In genomic region chr14:90428676-90429075, GRCh38 we compare ENCODE assay signal across 17 cellular contexts.
"Had no signal": no experiment of that assay in that cellular context is flagged by ENCODE, and none has a peak within 500 bp of the region (broad histone marks: within the 10 kb centered on the region; RNA-seq: fewer than 3 reads in every experiment).

No MANE protein-coding gene starts in this region.

- H3K36me3 Mint-ChIP-seq: activated naive CD4-positive, alpha-beta T cell treated with anti-CD3 and anti-CD28 coated beads, Interleukin-2, amount 10 ng/mL, durations not matched to agents 7 days and 5 days; type B pancreatic cell had no signal

- H3K27me3 Mint-ChIP-seq: activated CD4-positive, alpha-beta T cell treated with anti-CD3 and anti-CD28 coated beads, Interleukin-2, amount 10 ng/mL, durations not matched to agents 24 days and 14 days; activated T-cell treated with anti-CD3 and anti-CD28 coated beads, Interleukin-2, amount 50 U/mL, for 24 hours; stimulated activated naive CD8-positive, alpha-beta T cell treated with anti-CD3 and anti-CD28 coated beads, Interleukin-15, amount 100 ng/mL, for 72 hours; type B pancreatic cell had no signal

- H3K4me1 ChIP-seq: colonic mucosa, prostate gland had no signal

- H3K4me3 ChIP-seq: colonic mucosa, left lung, prostate gland, right atrium auricular region had no signal

- H3K27ac Mint-ChIP-seq: activated CD4-positive, alpha-beta T cell treated with anti-CD3 and anti-CD28 coated beads, Interleukin-2, amount 10 ng/mL, durations not matched to agents 24 days and 14 days; activated CD8-positive, alpha-beta T cell treated with anti-CD3 and anti-CD28 coated beads, Interleukin-2, amount 10 ng/mL, durations not matched to agents 7 days and 5 days; activated naive CD4-positive, alpha-beta T cell treated with anti-CD3 and anti-CD28 coated beads, Interleukin-2, amount 10 ng/mL, durations not matched to agents 7 days and 5 days; activated T-cell treated with anti-CD3 and anti-CD28 coated beads, Interleukin-2, amount 50 U/mL, for 24 hours; activated T-helper 2 cell treated with anti-CD3 and anti-CD28 coated beads, Interferon-gamma antibody, Interleukin-2, Interleukin-4, amounts not matched to agents 10 μg/mL and 5 μg/mL and 100 μg/mL, durations not matched to agents 14 hours and 24 hours and 36 hours; stimulated activated naive CD8-positive, alpha-beta T cell treated with anti-CD3 and anti-CD28 coated beads, Interleukin-15, amount 100 ng/mL, for 72 hours; type B pancreatic cell had no signal

- DNase-seq: activated CD4-positive, alpha-beta T cell treated with anti-CD3 and anti-CD28 coated beads, Interleukin-2, amount 10 ng/mL, durations not matched to agents 24 days and 14 days; activated CD4-positive, CD25-positive, alpha-beta regulatory T cell; activated CD8-positive, alpha-beta T cell treated with anti-CD3 and anti-CD28 coated beads, Interleukin-2, amount 10 ng/mL, durations not matched to agents 7 days and 5 days; activated naive CD4-positive, alpha-beta T cell treated with anti-CD3 and anti-CD28 coated beads, Interleukin-2, amount 10 ng/mL, durations not matched to agents 7 days and 5 days; activated T-cell treated with anti-CD3 and anti-CD28 coated beads, Interleukin-2, amount 50 U/mL, for 24 hours; brain microvascular endothelial cell; colonic mucosa; erythroblast; mammary epithelial cell; stimulated activated naive CD8-positive, alpha-beta T cell treated with anti-CD3 and anti-CD28 coated beads, Interleukin-15, amount 100 ng/mL, for 72 hours had no signal

- ATAC-seq: activated CD8-positive, alpha-beta T cell treated with anti-CD3 and anti-CD28 coated beads, Interleukin-2, amount 10 ng/mL, durations not matched to agents 7 days and 5 days; left lung; stimulated activated naive CD8-positive, alpha-beta T cell treated with anti-CD3 and anti-CD28 coated beads, Interleukin-15, amount 100 ng/mL, for 72 hours had no signal

- H3K4me1 Mint-ChIP-seq: activated CD4-positive, alpha-beta T cell treated with anti-CD3 and anti-CD28 coated beads, Interleukin-2, amount 10 ng/mL, durations not matched to agents 24 days and 14 days; activated naive CD4-positive, alpha-beta T cell treated with anti-CD3 and anti-CD28 coated beads, Interleukin-2, amount 10 ng/mL, durations not matched to agents 7 days and 5 days; stimulated activated naive CD8-positive, alpha-beta T cell treated with anti-CD3 and anti-CD28 coated beads, Interleukin-15, amount 100 ng/mL, for 72 hours had no signal

- H3K4me3 Mint-ChIP-seq: activated CD4-positive, alpha-beta T cell treated with anti-CD3 and anti-CD28 coated beads, Interleukin-2, amount 10 ng/mL, durations not matched to agents 24 days and 14 days; activated CD8-positive, alpha-beta T cell treated with anti-CD3 and anti-CD28 coated beads, Interleukin-2, amount 10 ng/mL, durations not matched to agents 7 days and 5 days; activated naive CD4-positive, alpha-beta T cell treated with anti-CD3 and anti-CD28 coated beads, Interleukin-2, amount 10 ng/mL, durations not matched to agents 7 days and 5 days; activated T-cell treated with anti-CD3 and anti-CD28 coated beads, Interleukin-2, amount 50 U/mL, for 24 hours; central memory CD8-positive, alpha-beta T cell; neural crest cell; stimulated activated naive CD8-positive, alpha-beta T cell treated with anti-CD3 and anti-CD28 coated beads, Interleukin-15, amount 100 ng/mL, for 72 hours; type B pancreatic cell had no signal

- H3K36me3 ChIP-seq: brain microvascular endothelial cell, colonic mucosa, left lung, prostate gland, right atrium auricular region had no signal

- H3K9me3 Mint-ChIP-seq: activated CD4-positive, alpha-beta T cell treated with anti-CD3 and anti-CD28 coated beads, Interleukin-2, amount 10 ng/mL, durations not matched to agents 24 days and 14 days; activated naive CD4-positive, alpha-beta T cell treated with anti-CD3 and anti-CD28 coated beads, Interleukin-2, amount 10 ng/mL, durations not matched to agents 7 days and 5 days; activated T-cell treated with anti-CD3 and anti-CD28 coated beads, Interleukin-2, amount 50 U/mL, for 24 hours; activated T-helper 2 cell treated with anti-CD3 and anti-CD28 coated beads, Interferon-gamma antibody, Interleukin-2, Interleukin-4, amounts not matched to agents 10 μg/mL and 5 μg/mL and 100 μg/mL, durations not matched to agents 14 hours and 24 hours and 36 hours; central memory CD8-positive, alpha-beta T cell; neural crest cell; stimulated activated naive CD8-positive, alpha-beta T cell treated with anti-CD3 and anti-CD28 coated beads, Interleukin-15, amount 100 ng/mL, for 72 hours; type B pancreatic cell had no signal

- H3K27me3 ChIP-seq: brain microvascular endothelial cell, colonic mucosa, left lung, right atrium auricular region had no signal

- H3K27ac ChIP-seq: brain microvascular endothelial cell, colonic mucosa, left lung, prostate gland, right atrium auricular region had no signal

- H3K9me3 ChIP-seq: colonic mucosa, prostate gland, right atrium auricular region had no signal
